13 cellular contexts compared by ENCODE assay signal in genomic region chr14:22478247-22478646, GRCh38.
DNase-seq lines count a peak whose midpoint lies in the region; ATAC-seq and TF ChIP-seq lines count a peak whose summit lies in the region.
"Had no signal": no experiment of that assay in that cellular context is flagged by ENCODE, and none has a peak within 500 bp of the region (broad histone marks: within the 10 kb centered on the region; RNA-seq: fewer than 3 reads in every experiment).

No MANE protein-coding gene starts in this region.

- H3K4me1 Mint-ChIP-seq in CD4-positive, CD25-positive, alpha-beta regulatory T cell = no peaks in the 10 kb centered on the region
- H3K4me1 Mint-ChIP-seq in natural killer cell = peaks cover 97 to 98% of the 10 kb centered on the region in 2 donors
- peaks cover 21% of the 10 kb centered on the region for H3K4me1 Mint-ChIP-seq in glutamatergic neuron (ENCODE audit: low read depth, unreplicated experiment)

- H3K9me3 Mint-ChIP-seq in CD4-positive, CD25-positive, alpha-beta regulatory T cell = no peaks in the 10 kb centered on the region
- no peaks in the 10 kb centered on the region for H3K9me3 Mint-ChIP-seq in natural killer cell
- H3K9me3 Mint-ChIP-seq in glutamatergic neuron (ENCODE audit: unreplicated experiment) = no peaks in the 10 kb centered on the region
- H3K9me3 Mint-ChIP-seq: CD4-positive, alpha-beta T cell had no signal

- H3K27ac ChIP-seq in CD4-positive, CD25-positive, alpha-beta regulatory T cell (ENCODE audit: insufficient read depth, low read length, poor library complexity, severe bottlenecking) = no peak overlapping the region
- H3K27ac ChIP-seq in OCI-LY7 (ENCODE audit: low read depth, low read length, poor library complexity, severe bottlenecking) (peak overlapping the region; percentile 81), uterus (peak overlapping the region; percentile 39 to 60)

- no peaks in the 10 kb centered on the region for H3K27me3 ChIP-seq in CD4-positive, CD25-positive, alpha-beta regulatory T cell (ENCODE audit: control insufficient read depth, insufficient read depth, low read length)
- H3K27me3 ChIP-seq in uterus (no peaks in the 10 kb centered on the region), MG63 (peaks cover 9% of the 10 kb centered on the region)
- H3K27me3 ChIP-seq: Peyer's patch had no signal

- H2AFZ ChIP-seq in OCI-LY7 (ENCODE audit: low read length) = peak overlapping the region; percentile 68; the same call in 1 of the 2 replicates

- peak overlapping the region; percentile 68 for H3K4me3 ChIP-seq in CD4-positive, CD25-positive, alpha-beta regulatory T cell (ENCODE audit: low read depth, low read length)
- H3K4me3 ChIP-seq in OCI-LY7 (ENCODE audit: low read depth, low read length, poor library complexity, severe bottlenecking) (peak overlapping the region; percentile 53), uterus (no peak overlapping the region), MG63 (no peak overlapping the region)
- H3K4me3 ChIP-seq: Peyer's patch had no signal

- no peak for TF ChIP-seq POLR2A in uterus (IDR thresholded peaks at IDR 0.05)

- no peaks in the 10 kb centered on the region for H4K20me1 ChIP-seq in OCI-LY7 (ENCODE audit: insufficient read depth, low read length)

- ATAC-seq in CD4-positive, CD25-positive, alpha-beta regulatory T cell (ENCODE audit: low read depth in 2 of 2) = no peak
- ATAC-seq in natural killer cell = peak; percentile 28 to 52 (median 40)
- ATAC-seq in GM18517 (IDR thresholded peaks at IDR 0.05; ENCODE audit: unreplicated experiment) = no peak

- peak overlapping the region; percentile 82 for H3K4me2 ChIP-seq in OCI-LY7 (ENCODE audit: low read length)

- POLR2A ChIA-PET in OCI-LY7 (lab: Charles Lee) = interaction anchor here (0.6 to 8.2 kb wide), 22 partner anchors 10 to 94 kb away, joined by 3 to 55 read pairs (median 4); no protein-coding TSS in a partner anchor

- H3K27me3 Mint-ChIP-seq in CD4-positive, CD25-positive, alpha-beta regulatory T cell = no peaks in the 10 kb centered on the region
- H3K27me3 Mint-ChIP-seq in natural killer cell (ENCODE audit: low read depth in 2 of 2) = no peaks in the 10 kb centered on the region
- H3K27me3 Mint-ChIP-seq in glutamatergic neuron (ENCODE audit: unreplicated experiment) = peaks cover 4% of the 10 kb centered on the region
- H3K27me3 Mint-ChIP-seq: CD4-positive, alpha-beta T cell had no signal

- peaks cover 5% of the 10 kb centered on the region; the same call in 1 of the 2 replicates for H3K79me2 ChIP-seq in OCI-LY7 (ENCODE audit: insufficient read depth, low read depth, low read length)

- no peaks in the 10 kb centered on the region for H3K36me3 Mint-ChIP-seq in CD4-positive, CD25-positive, alpha-beta regulatory T cell
- H3K36me3 Mint-ChIP-seq in natural killer cell = peaks cover 15% of the 10 kb centered on the region
- H3K36me3 Mint-ChIP-seq in glutamatergic neuron (ENCODE audit: unreplicated experiment) = no peaks in the 10 kb centered on the region

- intact Hi-C loops in OCI-LY7 (cut with micrococcal nuclease; ENCODE audit: unreplicated experiment) = loop anchor here (10.0 kb wide), 2 partner anchors 177 to 193 kb away; no protein-coding TSS in a partner anchor
- intact Hi-C loops in natural killer cell (cut with micrococcal nuclease) = loop anchor here (10.0 kb wide), 1 partner anchor 377 kb away; no protein-coding TSS in a partner anchor
- intact Hi-C loops in uterus (cut with DNase I; ENCODE audit: low total_unique reads) = loop anchor here (10.0 kb wide), 1 partner anchor 83 kb away; no protein-coding TSS in a partner anchor

- H3K36me3 ChIP-seq in CD4-positive, CD25-positive, alpha-beta regulatory T cell (ENCODE audit: control insufficient read depth, insufficient read depth, low read length) = no peaks in the 10 kb centered on the region
- H3K36me3 ChIP-seq in OCI-LY7 (ENCODE audit: insufficient read depth, low read length) = no peaks in the 10 kb centered on the region
- H3K36me3 ChIP-seq in uterus = no peaks in the 10 kb centered on the region
- H3K36me3 ChIP-seq in MG63 = no peaks in the 10 kb centered on the region
- H3K36me3 ChIP-seq: Peyer's patch had no signal

- H3K9me3 ChIP-seq in CD4-positive, CD25-positive, alpha-beta regulatory T cell (ENCODE audit: control insufficient read depth in 2 of 2, low read length in 2 of 2) = no peaks in the 10 kb centered on the region
- no peaks in the 10 kb centered on the region for H3K9me3 ChIP-seq in OCI-LY7 (ENCODE audit: low read length)
- H3K9me3 ChIP-seq in uterus = no peaks in the 10 kb centered on the region
- no peaks in the 10 kb centered on the region for H3K9me3 ChIP-seq in MG63
- H3K9me3 ChIP-seq: Peyer's patch had no signal

- CTCF ChIA-PET in OCI-LY7 (lab: Charles Lee; ENCODE audit: unreplicated experiment) = interaction anchor here (1.0 to 2.4 kb wide), 6 partner anchors 11 to 92 kb away, joined by 4 to 10 read pairs (median 6); no protein-coding TSS in a partner anchor

- H3K9me2 ChIP-seq in OCI-LY7 (ENCODE audit: insufficient read depth, low read length) = no peaks in the 10 kb centered on the region

- DNase-seq in CD4-positive, CD25-positive, alpha-beta regulatory T cell = no peak
- no peak for DNase-seq in OCI-LY7 (ENCODE audit: low spot score)
- DNase-seq in natural killer cell = no peak
- DNase-seq in uterus = no peak
- DNase-seq in MG63 = no peak
- no peak for DNase-seq in glutamatergic neuron
- DNase-seq: CD4-positive, alpha-beta T cell; HCEC 1CT; NCI-H187 treated with DMSO at 0.1 percent for 48 hours; NCI-H748 treated with DMSO at 0.1 percent for 48 hours; Peyer's patch; SHP77 had no signal

- H3K4me1 ChIP-seq in CD4-positive, CD25-positive, alpha-beta regulatory T cell (ENCODE audit: control insufficient read depth, insufficient read depth, low read length, poor library complexity, severe bottlenecking) = no peaks in the 10 kb centered on the region
- peaks cover 100% of the 10 kb centered on the region for H3K4me1 ChIP-seq in OCI-LY7 (ENCODE audit: insufficient read depth, low read length, poor library complexity, severe bottlenecking)
- H3K4me1 ChIP-seq in uterus = peaks cover 9% of the 10 kb centered on the region in 2 donors
- H3K4me1 ChIP-seq: Peyer's patch had no signal

- H3K4me3 Mint-ChIP-seq in CD4-positive, CD25-positive, alpha-beta regulatory T cell = peak overlapping the region in 1 of 4 donors; percentile 84
- H3K4me3 Mint-ChIP-seq in natural killer cell (peak overlapping the region; percentile 91), glutamatergic neuron (ENCODE audit: unreplicated experiment) (no peak overlapping the region)

- no TSS peak for BruUV-seq in OCI-LY7 (replicated peaks; lab: Mats Ljungman, UMichigan)

- no peak overlapping the region for H3K27ac Mint-ChIP-seq in CD4-positive, CD25-positive, alpha-beta regulatory T cell
- H3K27ac Mint-ChIP-seq in natural killer cell (peak overlapping the region; percentile 80 to 89), glutamatergic neuron (ENCODE audit: unreplicated experiment) (no peak overlapping the region)

- TF ChIP-seq CTCF in OCI-LY7 (conservative IDR thresholded peaks at IDR 0.05; ENCODE audit: low read length) = no peak
- no peak for TF ChIP-seq CTCF in natural killer cell (IDR thresholded peaks at IDR 0.05)
- no peak for TF ChIP-seq CTCF in uterus (IDR thresholded peaks at IDR 0.05)
- TF ChIP-seq CTCF in glutamatergic neuron (IDR thresholded peaks at IDR 0.05; ENCODE audit: partially characterized antibody, unreplicated experiment) = no peak

Comparison
In these comparisons a context has a peak if more than half of its experiments do, and no peak if none do; other contexts are left out.
1. ATAC-seq: peak in natural killer cell (3 of 3); none in CD4-positive, CD25-positive, alpha-beta regulatory T cell (0 of 2) and GM18517 (single experiment).
2. H3K4me3 ChIP-seq: peak in CD4-positive, CD25-positive, alpha-beta regulatory T cell (single experiment) and OCI-LY7 (single experiment); none in uterus (0 of 2) and MG63 (single experiment).
3. H3K27ac Mint-ChIP-seq: peak in natural killer cell (2 of 2); none in CD4-positive, CD25-positive, alpha-beta regulatory T cell (0 of 3) and glutamatergic neuron (single experiment).